1 cellular context compared by ENCODE assay signal in genomic region chr5:175321927-175322532, GRCh38.
TF ChIP-seq lines count a peak whose summit lies in the region.

No MANE protein-coding gene starts in this region.

TF ChIP-seq in WTC11, 78 proteins besides CTCF, POLR2A, EP300 and RAD21 (continued from another document and continues in another):
- no peak for TF ChIP-seq ZNF532 (CRISPR knock-in tag; IDR thresholded peaks at IDR 0.05; ENCODE audit: borderline replicate concordance)
- TF ChIP-seq RORB (CRISPR knock-in tag; IDR thresholded peaks at IDR 0.05), result no peak
- no peak for TF ChIP-seq FOXJ3 (CRISPR knock-in tag; IDR thresholded peaks at IDR 0.05; ENCODE audit: borderline replicate concordance)
- TF ChIP-seq IRF2 (CRISPR knock-in tag; IDR thresholded peaks at IDR 0.05; ENCODE audit: borderline replicate concordance, low read depth), result no peak
- TF ChIP-seq, protein P1, sequence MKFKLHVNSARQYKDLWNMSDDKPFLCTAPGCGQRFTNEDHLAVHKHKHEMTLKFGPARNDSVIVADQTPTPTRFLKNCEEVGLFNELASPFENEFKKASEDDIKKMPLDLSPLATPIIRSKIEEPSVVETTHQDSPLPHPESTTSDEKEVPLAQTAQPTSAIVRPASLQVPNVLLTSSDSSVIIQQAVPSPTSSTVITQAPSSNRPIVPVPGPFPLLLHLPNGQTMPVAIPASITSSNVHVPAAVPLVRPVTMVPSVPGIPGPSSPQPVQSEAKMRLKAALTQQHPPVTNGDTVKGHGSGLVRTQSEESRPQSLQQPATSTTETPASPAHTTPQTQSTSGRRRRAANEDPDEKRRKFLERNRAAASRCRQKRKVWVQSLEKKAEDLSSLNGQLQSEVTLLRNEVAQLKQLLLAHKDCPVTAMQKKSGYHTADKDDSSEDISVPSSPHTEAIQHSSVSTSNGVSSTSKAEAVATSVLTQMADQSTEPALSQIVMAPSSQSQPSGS (CRISPR knock-in tag; IDR thresholded peaks at IDR 0.05; ENCODE audit: borderline replicate concordance, low read depth), result no peak
- TF ChIP-seq ZNF317 (CRISPR knock-in tag; IDR thresholded peaks at IDR 0.05; ENCODE audit: borderline replicate concordance, low read depth), result no peak
- TF ChIP-seq CREM (CRISPR knock-in tag; IDR thresholded peaks at IDR 0.05), result peak; percentile 58; the same call in 1 of the 2 replicates
- TF ChIP-seq, protein P2, sequence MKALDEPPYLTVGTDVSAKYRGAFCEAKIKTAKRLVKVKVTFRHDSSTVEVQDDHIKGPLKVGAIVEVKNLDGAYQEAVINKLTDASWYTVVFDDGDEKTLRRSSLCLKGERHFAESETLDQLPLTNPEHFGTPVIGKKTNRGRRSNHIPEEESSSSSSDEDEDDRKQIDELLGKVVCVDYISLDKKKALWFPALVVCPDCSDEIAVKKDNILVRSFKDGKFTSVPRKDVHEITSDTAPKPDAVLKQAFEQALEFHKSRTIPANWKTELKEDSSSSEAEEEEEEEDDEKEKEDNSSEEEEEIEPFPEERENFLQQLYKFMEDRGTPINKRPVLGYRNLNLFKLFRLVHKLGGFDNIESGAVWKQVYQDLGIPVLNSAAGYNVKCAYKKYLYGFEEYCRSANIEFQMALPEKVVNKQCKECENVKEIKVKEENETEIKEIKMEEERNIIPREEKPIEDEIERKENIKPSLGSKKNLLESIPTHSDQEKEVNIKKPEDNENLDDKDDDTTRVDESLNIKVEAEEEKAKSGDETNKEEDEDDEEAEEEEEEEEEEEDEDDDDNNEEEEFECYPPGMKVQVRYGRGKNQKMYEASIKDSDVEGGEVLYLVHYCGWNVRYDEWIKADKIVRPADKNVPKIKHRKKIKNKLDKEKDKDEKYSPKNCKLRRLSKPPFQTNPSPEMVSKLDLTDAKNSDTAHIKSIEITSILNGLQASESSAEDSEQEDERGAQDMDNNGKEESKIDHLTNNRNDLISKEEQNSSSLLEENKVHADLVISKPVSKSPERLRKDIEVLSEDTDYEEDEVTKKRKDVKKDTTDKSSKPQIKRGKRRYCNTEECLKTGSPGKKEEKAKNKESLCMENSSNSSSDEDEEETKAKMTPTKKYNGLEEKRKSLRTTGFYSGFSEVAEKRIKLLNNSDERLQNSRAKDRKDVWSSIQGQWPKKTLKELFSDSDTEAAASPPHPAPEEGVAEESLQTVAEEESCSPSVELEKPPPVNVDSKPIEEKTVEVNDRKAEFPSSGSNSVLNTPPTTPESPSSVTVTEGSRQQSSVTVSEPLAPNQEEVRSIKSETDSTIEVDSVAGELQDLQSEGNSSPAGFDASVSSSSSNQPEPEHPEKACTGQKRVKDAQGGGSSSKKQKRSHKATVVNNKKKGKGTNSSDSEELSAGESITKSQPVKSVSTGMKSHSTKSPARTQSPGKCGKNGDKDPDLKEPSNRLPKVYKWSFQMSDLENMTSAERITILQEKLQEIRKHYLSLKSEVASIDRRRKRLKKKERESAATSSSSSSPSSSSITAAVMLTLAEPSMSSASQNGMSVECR (CRISPR knock-in tag; IDR thresholded peaks at IDR 0.05; ENCODE audit: borderline replicate concordance), result peak; percentile 86
- TF ChIP-seq, protein P3, sequence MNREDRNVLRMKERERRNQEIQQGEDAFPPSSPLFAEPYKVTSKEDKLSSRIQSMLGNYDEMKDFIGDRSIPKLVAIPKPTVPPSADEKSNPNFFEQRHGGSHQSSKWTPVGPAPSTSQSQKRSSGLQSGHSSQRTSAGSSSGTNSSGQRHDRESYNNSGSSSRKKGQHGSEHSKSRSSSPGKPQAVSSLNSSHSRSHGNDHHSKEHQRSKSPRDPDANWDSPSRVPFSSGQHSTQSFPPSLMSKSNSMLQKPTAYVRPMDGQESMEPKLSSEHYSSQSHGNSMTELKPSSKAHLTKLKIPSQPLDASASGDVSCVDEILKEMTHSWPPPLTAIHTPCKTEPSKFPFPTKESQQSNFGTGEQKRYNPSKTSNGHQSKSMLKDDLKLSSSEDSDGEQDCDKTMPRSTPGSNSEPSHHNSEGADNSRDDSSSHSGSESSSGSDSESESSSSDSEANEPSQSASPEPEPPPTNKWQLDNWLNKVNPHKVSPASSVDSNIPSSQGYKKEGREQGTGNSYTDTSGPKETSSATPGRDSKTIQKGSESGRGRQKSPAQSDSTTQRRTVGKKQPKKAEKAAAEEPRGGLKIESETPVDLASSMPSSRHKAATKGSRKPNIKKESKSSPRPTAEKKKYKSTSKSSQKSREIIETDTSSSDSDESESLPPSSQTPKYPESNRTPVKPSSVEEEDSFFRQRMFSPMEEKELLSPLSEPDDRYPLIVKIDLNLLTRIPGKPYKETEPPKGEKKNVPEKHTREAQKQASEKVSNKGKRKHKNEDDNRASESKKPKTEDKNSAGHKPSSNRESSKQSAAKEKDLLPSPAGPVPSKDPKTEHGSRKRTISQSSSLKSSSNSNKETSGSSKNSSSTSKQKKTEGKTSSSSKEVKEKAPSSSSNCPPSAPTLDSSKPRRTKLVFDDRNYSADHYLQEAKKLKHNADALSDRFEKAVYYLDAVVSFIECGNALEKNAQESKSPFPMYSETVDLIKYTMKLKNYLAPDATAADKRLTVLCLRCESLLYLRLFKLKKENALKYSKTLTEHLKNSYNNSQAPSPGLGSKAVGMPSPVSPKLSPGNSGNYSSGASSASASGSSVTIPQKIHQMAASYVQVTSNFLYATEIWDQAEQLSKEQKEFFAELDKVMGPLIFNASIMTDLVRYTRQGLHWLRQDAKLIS (CRISPR knock-in tag; IDR thresholded peaks at IDR 0.05; ENCODE audit: borderline replicate concordance), result no peak
- TF ChIP-seq ZNF425 (CRISPR knock-in tag; conservative IDR thresholded peaks at IDR 0.05), result no peak
- TF ChIP-seq ZNF232 (CRISPR knock-in tag; IDR thresholded peaks at IDR 0.05), result no peak; the same call in 1 of the 2 replicates
- TF ChIP-seq USF1 (CRISPR knock-in tag; IDR thresholded peaks at IDR 0.05), result no peak
- TF ChIP-seq GABPB1 (CRISPR knock-in tag; IDR thresholded peaks at IDR 0.05), result no peak
- TF ChIP-seq JUN (CRISPR knock-in tag; IDR thresholded peaks at IDR 0.05), result no peak
- TF ChIP-seq ZNF416 (CRISPR knock-in tag; IDR thresholded peaks at IDR 0.05), result no peak
- no peak for TF ChIP-seq ZBTB21 (CRISPR knock-in tag; IDR thresholded peaks at IDR 0.05; ENCODE audit: borderline replicate concordance)
- TF ChIP-seq GRHL2 (CRISPR knock-in tag; IDR thresholded peaks at IDR 0.05; ENCODE audit: insufficient replicate concordance, severe bottlenecking), result no peak
- TF ChIP-seq SOX15 (CRISPR knock-in tag; IDR thresholded peaks at IDR 0.05), result no peak
- TF ChIP-seq, protein P4, sequence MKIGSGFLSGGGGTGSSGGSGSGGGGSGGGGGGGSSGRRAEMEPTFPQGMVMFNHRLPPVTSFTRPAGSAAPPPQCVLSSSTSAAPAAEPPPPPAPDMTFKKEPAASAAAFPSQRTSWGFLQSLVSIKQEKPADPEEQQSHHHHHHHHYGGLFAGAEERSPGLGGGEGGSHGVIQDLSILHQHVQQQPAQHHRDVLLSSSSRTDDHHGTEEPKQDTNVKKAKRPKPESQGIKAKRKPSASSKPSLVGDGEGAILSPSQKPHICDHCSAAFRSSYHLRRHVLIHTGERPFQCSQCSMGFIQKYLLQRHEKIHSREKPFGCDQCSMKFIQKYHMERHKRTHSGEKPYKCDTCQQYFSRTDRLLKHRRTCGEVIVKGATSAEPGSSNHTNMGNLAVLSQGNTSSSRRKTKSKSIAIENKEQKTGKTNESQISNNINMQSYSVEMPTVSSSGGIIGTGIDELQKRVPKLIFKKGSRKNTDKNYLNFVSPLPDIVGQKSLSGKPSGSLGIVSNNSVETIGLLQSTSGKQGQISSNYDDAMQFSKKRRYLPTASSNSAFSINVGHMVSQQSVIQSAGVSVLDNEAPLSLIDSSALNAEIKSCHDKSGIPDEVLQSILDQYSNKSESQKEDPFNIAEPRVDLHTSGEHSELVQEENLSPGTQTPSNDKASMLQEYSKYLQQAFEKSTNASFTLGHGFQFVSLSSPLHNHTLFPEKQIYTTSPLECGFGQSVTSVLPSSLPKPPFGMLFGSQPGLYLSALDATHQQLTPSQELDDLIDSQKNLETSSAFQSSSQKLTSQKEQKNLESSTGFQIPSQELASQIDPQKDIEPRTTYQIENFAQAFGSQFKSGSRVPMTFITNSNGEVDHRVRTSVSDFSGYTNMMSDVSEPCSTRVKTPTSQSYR (CRISPR knock-in tag; IDR thresholded peaks at IDR 0.05), result no peak
- TF ChIP-seq AR (CRISPR knock-in tag; IDR thresholded peaks at IDR 0.05), result no peak
- TF ChIP-seq, protein P5, sequence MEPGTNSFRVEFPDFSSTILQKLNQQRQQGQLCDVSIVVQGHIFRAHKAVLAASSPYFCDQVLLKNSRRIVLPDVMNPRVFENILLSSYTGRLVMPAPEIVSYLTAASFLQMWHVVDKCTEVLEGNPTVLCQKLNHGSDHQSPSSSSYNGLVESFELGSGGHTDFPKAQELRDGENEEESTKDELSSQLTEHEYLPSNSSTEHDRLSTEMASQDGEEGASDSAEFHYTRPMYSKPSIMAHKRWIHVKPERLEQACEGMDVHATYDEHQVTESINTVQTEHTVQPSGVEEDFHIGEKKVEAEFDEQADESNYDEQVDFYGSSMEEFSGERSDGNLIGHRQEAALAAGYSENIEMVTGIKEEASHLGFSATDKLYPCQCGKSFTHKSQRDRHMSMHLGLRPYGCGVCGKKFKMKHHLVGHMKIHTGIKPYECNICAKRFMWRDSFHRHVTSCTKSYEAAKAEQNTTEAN (CRISPR knock-in tag; IDR thresholded peaks at IDR 0.05), result no peak
- TF ChIP-seq, protein P6, sequence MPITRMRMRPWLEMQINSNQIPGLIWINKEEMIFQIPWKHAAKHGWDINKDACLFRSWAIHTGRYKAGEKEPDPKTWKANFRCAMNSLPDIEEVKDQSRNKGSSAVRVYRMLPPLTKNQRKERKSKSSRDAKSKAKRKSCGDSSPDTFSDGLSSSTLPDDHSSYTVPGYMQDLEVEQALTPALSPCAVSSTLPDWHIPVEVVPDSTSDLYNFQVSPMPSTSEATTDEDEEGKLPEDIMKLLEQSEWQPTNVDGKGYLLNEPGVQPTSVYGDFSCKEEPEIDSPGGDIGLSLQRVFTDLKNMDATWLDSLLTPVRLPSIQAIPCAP (CRISPR knock-in tag; IDR thresholded peaks at IDR 0.05), result 0 out of 2 replicates have a peak, but pooled peaks have one; percentile 34
- TF ChIP-seq HMGA2 (CRISPR knock-in tag; IDR thresholded peaks at IDR 0.05), result no peak
- no peak for TF ChIP-seq NFATC4 (CRISPR knock-in tag; IDR thresholded peaks at IDR 0.05)
- TF ChIP-seq NFYB (CRISPR knock-in tag; conservative IDR thresholded peaks at IDR 0.05; ENCODE audit: low read depth), result no peak; the same call in 1 of the 2 replicates
- TF ChIP-seq TP53 (CRISPR knock-in tag; IDR thresholded peaks at IDR 0.05), result 0 out of 2 replicates have a peak, but pooled peaks have one; percentile 29
